Comparison of ENCODE assay signal across 10 cellular contexts in the genomic region with DNA sequence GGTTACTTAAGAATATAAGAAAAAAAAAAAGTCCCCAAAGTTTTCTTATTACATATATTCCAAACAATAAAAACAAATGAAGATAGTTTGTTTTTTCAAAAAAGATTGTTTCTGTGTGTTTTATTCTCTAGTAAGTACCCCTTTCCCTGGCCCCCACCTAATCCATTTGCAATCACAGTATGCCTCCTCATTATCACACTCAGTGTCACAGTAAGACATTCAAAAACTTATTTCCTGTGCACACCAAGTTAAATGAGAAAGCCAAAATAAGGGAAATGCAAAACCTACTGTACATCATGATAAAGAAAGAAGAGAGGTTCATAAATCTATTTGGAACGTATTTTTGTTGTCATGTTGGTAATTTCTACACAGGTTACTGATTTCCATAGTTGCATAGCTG.
A peak's percentile ranks its signal among the peaks of the same experiment; 100 is the strongest.
DNase-seq lines count a peak whose midpoint lies in the region; ATAC-seq and TF ChIP-seq lines count a peak whose summit lies in the region.
"Had no signal": no experiment of that assay in that cellular context is flagged by ENCODE, and none has a peak within 500 bp of the region (broad histone marks: within the 10 kb centered on the region; RNA-seq: fewer than 3 reads in every experiment).

No MANE protein-coding gene starts in this region.

- H3K36me3 ChIP-seq in KOPT-K1 (ENCODE audit: insufficient read depth, low read length) = peaks cover 43% of the 10 kb centered on the region
- no peaks in the 10 kb centered on the region for H3K36me3 ChIP-seq in mesenchymal stem cell (ENCODE audit: control insufficient read depth in 1 of 2, insufficient read depth in 2 of 2, low read depth in 1 of 2, low read length in 2 of 2)
- no peaks in the 10 kb centered on the region for H3K36me3 ChIP-seq in HAP-1 (replicated peaks)
- H3K36me3 ChIP-seq: gastrocnemius medialis had no signal

- peak overlapping the region; percentile 55 for H3K4me3 ChIP-seq in GM12865 (ENCODE audit: low read depth, low read length)
- H3K4me3 ChIP-seq in mesenchymal stem cell (ENCODE audit: insufficient read depth in 1 of 2, low read depth in 1 of 2, low read length in 2 of 2) = no peak overlapping the region
- H3K4me3 ChIP-seq in HAP-1 = no peak overlapping the region

- H3K9ac ChIP-seq in mesenchymal stem cell (ENCODE audit: low read length) = no peak overlapping the region

- no peak overlapping the region for H2AFZ ChIP-seq in mesenchymal stem cell (ENCODE audit: low read depth, low read length)

- H3K4me1 ChIP-seq in foreskin keratinocyte (peaks cover 20% of the 10 kb centered on the region), mesenchymal stem cell (ENCODE audit: control insufficient read depth, insufficient read depth, low read depth, low read length) (no peaks in the 10 kb centered on the region), HAP-1 (no peaks in the 10 kb centered on the region)
- H3K4me1 ChIP-seq: gastrocnemius medialis had no signal

- no peak for TF ChIP-seq CTCF in GM12865 (IDR thresholded peaks at IDR 0.05; ENCODE audit: insufficient read depth, low read depth, low read length, missing control alignments)
- no peak for TF ChIP-seq CTCF in foreskin keratinocyte (conservative IDR thresholded peaks at IDR 0.05)

- H2BK12ac ChIP-seq in mesenchymal stem cell (ENCODE audit: low read length in 2 of 2) = no peak overlapping the region

- in situ Hi-C loops in HAP-1 (cut with MboI; ENCODE audit: low sequenced_read_pairs) = no loop called here

- no peak overlapping the region for H4K8ac ChIP-seq in mesenchymal stem cell (ENCODE audit: low read length)

- no peak overlapping the region for H3K4me2 ChIP-seq in mesenchymal stem cell (ENCODE audit: low read length, poor library complexity, severe bottlenecking)

- ATAC-seq in GM21423 (IDR thresholded peaks at IDR 0.05; ENCODE audit: unreplicated experiment) (peak; percentile 47), foreskin keratinocyte (no peak)
- ATAC-seq: gastrocnemius medialis had no signal

- no peak overlapping the region for H3K23ac ChIP-seq in mesenchymal stem cell (ENCODE audit: low read length in 2 of 2)

- peak; percentile 48 for DNase-seq in GM12865 (ENCODE audit: low read depth)
- DNase-seq in foreskin keratinocyte = no peak
- DNase-seq in mesenchymal stem cell = no peak
- no peak for DNase-seq in activated effector memory CD4-positive, alpha-beta T cell treated with Interleukin-2 at 50 U/mL for 16 hours
- DNase-seq in cerebellar cortex (ENCODE audit: low spot score) = no peak
- DNase-seq in HAP-1 (ENCODE audit: low spot score in 2 of 2) = no peak
- DNase-seq: gastrocnemius medialis, T-helper 9 cell had no signal

- no peak overlapping the region for H2BK15ac ChIP-seq in mesenchymal stem cell (ENCODE audit: low read depth, poor library complexity, severe bottlenecking)

- no peak overlapping the region for H3K14ac ChIP-seq in mesenchymal stem cell (ENCODE audit: low read length in 2 of 2)

- no peaks in the 10 kb centered on the region for H3K9me3 ChIP-seq in KOPT-K1 (ENCODE audit: insufficient read depth, low read length, poor library complexity, severe bottlenecking)
- no peaks in the 10 kb centered on the region for H3K9me3 ChIP-seq in mesenchymal stem cell (ENCODE audit: control insufficient read depth, low read length)
- H3K9me3 ChIP-seq in HAP-1 = no peaks in the 10 kb centered on the region
- H3K9me3 ChIP-seq: gastrocnemius medialis had no signal

- H2BK5ac ChIP-seq in mesenchymal stem cell (ENCODE audit: low read depth, low read length, poor library complexity, severe bottlenecking) = no peak overlapping the region

- H3K27me3 ChIP-seq in foreskin keratinocyte (no peaks in the 10 kb centered on the region), mesenchymal stem cell (ENCODE audit: control insufficient read depth in 1 of 2, insufficient read depth in 1 of 2, low read length in 2 of 2) (no peaks in the 10 kb centered on the region), HAP-1 (ENCODE audit: low read depth) (no peaks in the 10 kb centered on the region; the same call in 1 of the 2 replicates)
- H3K27me3 ChIP-seq: gastrocnemius medialis had no signal

- H3K79me1 ChIP-seq in mesenchymal stem cell (replicated peaks; ENCODE audit: low read length, poor library complexity, severe bottlenecking) = no peaks in the 10 kb centered on the region

- H2AK5ac ChIP-seq in mesenchymal stem cell (ENCODE audit: low read length, severe bottlenecking) = no peak overlapping the region

- H3K18ac ChIP-seq in mesenchymal stem cell (ENCODE audit: low read depth in 1 of 2, low read length in 2 of 2) = no peak overlapping the region

- no peak overlapping the region for H2BK120ac ChIP-seq in mesenchymal stem cell (ENCODE audit: low read depth, low read length)

- no peak overlapping the region for H3K4ac ChIP-seq in mesenchymal stem cell (ENCODE audit: low read depth in 1 of 2, low read length in 2 of 2)

- H3K27ac ChIP-seq in KOPT-K1 (ENCODE audit: low read depth, low read length, poor library complexity, severe bottlenecking) (peak overlapping the region; percentile 56), foreskin keratinocyte (peak overlapping the region; percentile 65), mesenchymal stem cell (ENCODE audit: low read length, poor library complexity, severe bottlenecking) (no peak overlapping the region)

- no peak overlapping the region for H4K91ac ChIP-seq in mesenchymal stem cell (ENCODE audit: low read length)

- 50% methylated on average over 1 of the region's 1 CpG for WGBS in mesenchymal stem cell
